8 cellular contexts compared by ENCODE assay signal in genomic region chr16:4734063-4734729, GRCh38. TPM values are rescaled to one million over a fixed set of nuclear protein-coding genes. Genes with fewer than 3 reads are reported as not detected.
DNase-seq lines count a peak whose midpoint lies in the region; ATAC-seq, FAIRE-seq and TF ChIP-seq lines count a peak whose summit lies in the region.

A gene with protein sequence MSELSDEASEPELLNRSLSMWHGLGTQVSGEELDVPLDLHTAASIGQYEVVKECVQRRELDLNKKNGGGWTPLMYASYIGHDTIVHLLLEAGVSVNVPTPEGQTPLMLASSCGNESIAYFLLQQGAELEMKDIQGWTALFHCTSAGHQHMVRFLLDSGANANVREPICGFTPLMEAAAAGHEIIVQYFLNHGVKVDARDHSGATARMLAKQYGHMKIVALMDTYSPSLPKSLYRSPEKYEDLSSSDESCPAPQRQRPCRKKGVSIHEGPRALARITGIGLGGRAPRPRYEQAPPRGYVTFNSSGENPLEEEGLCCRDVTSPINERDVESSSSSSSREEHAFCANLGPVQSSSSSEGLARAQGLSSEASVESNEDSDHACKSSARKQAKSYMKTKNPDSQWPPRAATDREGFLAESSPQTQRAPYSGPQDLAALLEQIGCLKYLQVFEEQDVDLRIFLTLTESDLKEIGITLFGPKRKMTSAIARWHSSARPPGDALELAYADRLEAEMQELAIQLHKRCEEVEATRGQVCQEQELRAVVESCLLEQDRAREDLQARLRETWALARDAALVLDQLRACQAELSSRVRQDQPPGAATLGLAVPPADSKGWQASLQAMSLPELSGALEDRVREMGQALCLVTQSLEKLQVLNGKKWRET (minus strand): TSS chr16:4734271. CDS start chr16:4730149, 4,122 bp downstream.
TSS of gene DNAAF8 (plus strand) at chr16:4734537. CDS start at chr16:4736515, 1,978 bp downstream.

- no peaks in the 10 kb centered on the region for H4K20me1 ChIP-seq in neural progenitor cell (ENCODE audit: low read depth)

- no peak within 1 kb of the TSS for H3K27ac ChIP-seq in foreskin keratinocyte
- peak within 1 kb of the TSS; percentile 55 for H3K27ac ChIP-seq in neural progenitor cell
- peak within 1 kb of the TSS; percentile 76 for H3K27ac ChIP-seq in stomach smooth muscle (ENCODE audit: low read length)

- peak within 1 kb of the TSS; percentile 75 for H3K4me3 ChIP-seq in neural progenitor cell
- H3K4me3 ChIP-seq in stomach smooth muscle (ENCODE audit: low read length in 2 of 2), result peak within 1 kb of the TSS; percentile 87 to 95

- peak within 1 kb of the TSS; percentile 91 for H3K4me2 ChIP-seq in neural progenitor cell

- peaks cover 14% of the 10 kb centered on the region for H3K4me1 Mint-ChIP-seq in neural progenitor cell

- peaks cover 3% of the 10 kb centered on the region for H3K27me3 Mint-ChIP-seq in neural progenitor cell (ENCODE audit: insufficient read depth, low read depth)

- TF ChIP-seq CTCF in foreskin keratinocyte (conservative IDR thresholded peaks at IDR 0.05), result no peak
- no peak for TF ChIP-seq CTCF in neural progenitor cell (IDR thresholded peaks at IDR 0.05)

- H3K79me2 ChIP-seq in neural progenitor cell (ENCODE audit: low read depth), result peaks cover 37% of the 10 kb centered on the region

- DNase-seq in H54 (ENCODE audit: insufficient read length, low spot score), result peak; percentile 98
- peak; percentile 95 for DNase-seq in LoVo (ENCODE audit: low spot score)
- DNase-seq in SHP77 treated with DMSO at 0.1 percent for 48 hours (lab: John Stamatoyannopoulos, UW), result peak; percentile 88
- peak; percentile 75 for DNase-seq in activated gamma-delta T cell treated with Interleukin-2 at 50 U/mL for 16 hours
- DNase-seq in foreskin keratinocyte, result peak; percentile 88 to 94
- DNase-seq in neural progenitor cell (ENCODE audit: low spot score), result peak; percentile 98

- H3K9me3 ChIP-seq in ES-I3 (ENCODE audit: control insufficient read depth, insufficient read depth, low read length), result no peaks in the 10 kb centered on the region
- no peaks in the 10 kb centered on the region for H3K9me3 ChIP-seq in neural progenitor cell (ENCODE audit: low read depth)
- H3K9me3 ChIP-seq in stomach smooth muscle (ENCODE audit: control insufficient read depth in 2 of 2, low read length in 2 of 2), result no peaks in the 10 kb centered on the region

- TF ChIP-seq POLR2A in H54 (IDR thresholded peaks at IDR 0.05; ENCODE audit: low read depth, low read length), result peak; percentile 49

- peak within 1 kb of the TSS; percentile 63 for H3K27ac Mint-ChIP-seq in neural progenitor cell

- H3K9ac ChIP-seq in ES-I3 (ENCODE audit: low read depth, low read length) (peak within 1 kb of the TSS; percentile 96), neural progenitor cell (peak within 1 kb of the TSS; percentile 55), stomach smooth muscle (ENCODE audit: low read length in 2 of 2) (peak within 1 kb of the TSS; percentile 78 to 79)

- H3K27me3 ChIP-seq in foreskin keratinocyte, result no peaks in the 10 kb centered on the region
- H3K27me3 ChIP-seq in neural progenitor cell, result no peaks in the 10 kb centered on the region
- peaks cover 0 to 2% of the 10 kb centered on the region in 2 donors for H3K27me3 ChIP-seq in stomach smooth muscle (ENCODE audit: control insufficient read depth in 1 of 2, insufficient read depth in 2 of 2, low read length in 2 of 2)

- H2AFZ ChIP-seq in neural progenitor cell (replicated peaks), result peak within 1 kb of the TSS; percentile 98

- H3K36me3 Mint-ChIP-seq in neural progenitor cell, result peaks cover 4% of the 10 kb centered on the region

- peaks cover 27% of the 10 kb centered on the region for H3F3A ChIP-seq in neural progenitor cell (ENCODE audit: low read depth)

- peak; percentile 78 for FAIRE-seq in H54 (lab: Jason Lieb, UNC)

- peak within 1 kb of the TSS; percentile 95 for H3K4me3 Mint-ChIP-seq in neural progenitor cell

- H3K36me3 ChIP-seq in ES-I3 (ENCODE audit: insufficient read depth, low read length) (0 out of 2 replicates have a peak, but pooled peaks cover 4% of the 10 kb centered on the region), neural progenitor cell (no peaks in the 10 kb centered on the region), stomach smooth muscle (ENCODE audit: control insufficient read depth in 2 of 2, insufficient read depth in 2 of 2, low read length in 2 of 2) (peaks cover 3 to 8% of the 10 kb centered on the region in 2 donors)

- H3K9me3 Mint-ChIP-seq in neural progenitor cell, result no peaks in the 10 kb centered on the region

- no peaks in the 10 kb centered on the region for H3K4me1 ChIP-seq in ES-I3 (ENCODE audit: insufficient read depth, low read length)
- no peaks in the 10 kb centered on the region for H3K4me1 ChIP-seq in foreskin keratinocyte
- H3K4me1 ChIP-seq in neural progenitor cell, result peaks cover 12% of the 10 kb centered on the region
- H3K4me1 ChIP-seq in stomach smooth muscle (ENCODE audit: control insufficient read depth, insufficient read depth, low read length), result peaks cover 17% of the 10 kb centered on the region

- peak; percentile 91 for ATAC-seq in foreskin keratinocyte

RNA-seq across cellular contexts. Expression of the first gene that starts in this region (rescaled TPM):
- total RNA-seq in foreskin keratinocyte (9.2 and 10.9 TPM in 2 replicates), neural progenitor cell (ENCODE audit: low replicate concordance) (20.6 and 32.7 TPM in 2 replicates)
- polyA plus RNA-seq in foreskin keratinocyte, result 7.4 and 8.6 TPM in 2 replicates

RNA-seq across cellular contexts. Expression of gene DNAAF8, which starts in this region (rescaled TPM):
- 0.18 and 0.31 TPM in 2 replicates for total RNA-seq in foreskin keratinocyte
- polyA plus RNA-seq in foreskin keratinocyte, result 0.29 and 0.30 TPM in 2 replicates
- total RNA-seq in neural progenitor cell (ENCODE audit: low replicate concordance), result not detected in 2 replicates
